8 cellular contexts compared by ENCODE assay signal in genomic region chr7:100965723-100966541, GRCh38. TPM values are rescaled to one million over a fixed set of nuclear protein-coding genes. Genes with fewer than 3 reads are reported as not detected.
DNase-seq lines count a peak whose midpoint lies in the region; ATAC-seq and TF ChIP-seq lines count a peak whose summit lies in the region.

No MANE protein-coding gene starts in this region.

- H3K4me3 ChIP-seq in epithelial cell of proximal tubule (ENCODE audit: low read depth, low read length): peak overlapping the region; percentile 59

- no peaks in the 10 kb centered on the region for H3K9me3 Mint-ChIP-seq in naive thymus-derived CD8-positive, alpha-beta T cell
- H3K9me3 Mint-ChIP-seq in stimulated activated naive CD8-positive, alpha-beta T cell treated with anti-CD3 and anti-CD28 coated beads, Interleukin-15, Interleukin-2, amounts not matched to agents 100 ng/mL and 50 ng/mL, for 24 hours: no peaks in the 10 kb centered on the region

- peak overlapping the region; percentile 76 to 93 (median 86) for H3K4me3 Mint-ChIP-seq in naive thymus-derived CD8-positive, alpha-beta T cell
- peak overlapping the region; percentile 61 for H3K4me3 Mint-ChIP-seq in stimulated activated naive CD8-positive, alpha-beta T cell treated with anti-CD3 and anti-CD28 coated beads, Interleukin-15, Interleukin-2, amounts not matched to agents 100 ng/mL and 50 ng/mL, for 24 hours

- peaks cover 16 to 25% (median 23%) of the 10 kb centered on the region in 4 donors for H3K4me1 Mint-ChIP-seq in naive thymus-derived CD8-positive, alpha-beta T cell
- H3K4me1 Mint-ChIP-seq in stimulated activated naive CD8-positive, alpha-beta T cell treated with anti-CD3 and anti-CD28 coated beads, Interleukin-15, Interleukin-2, amounts not matched to agents 100 ng/mL and 50 ng/mL, for 24 hours (ENCODE audit: low read depth): peaks cover 10% of the 10 kb centered on the region

- peak overlapping the region in 5 of 10 donors; percentile 26 to 72 (median 41) for H3K27ac Mint-ChIP-seq in naive thymus-derived CD8-positive, alpha-beta T cell
- no peak overlapping the region for H3K27ac Mint-ChIP-seq in stimulated activated naive CD8-positive, alpha-beta T cell treated with anti-CD3 and anti-CD28 coated beads, Interleukin-15, Interleukin-2, amounts not matched to agents 100 ng/mL and 50 ng/mL, for 24 hours

- H3K36me3 Mint-ChIP-seq in naive thymus-derived CD8-positive, alpha-beta T cell: peaks cover 0 to 2% (median 0%) of the 10 kb centered on the region in 3 donors
- no peaks in the 10 kb centered on the region for H3K36me3 Mint-ChIP-seq in stimulated activated naive CD8-positive, alpha-beta T cell treated with anti-CD3 and anti-CD28 coated beads, Interleukin-15, Interleukin-2, amounts not matched to agents 100 ng/mL and 50 ng/mL, for 24 hours (ENCODE audit: low read depth)

- POLR2A ChIA-PET in naive thymus-derived CD8-positive, alpha-beta T cell (lab: Charles Lee): interaction anchor here (0.7 kb wide), 1 partner anchor 71 kb away, joined by 3 read pairs; no protein-coding TSS in a partner anchor

- ATAC-seq in HG03520 (IDR thresholded peaks at IDR 0.05; ENCODE audit: unreplicated experiment) (peak; percentile 45), HG02840 (IDR thresholded peaks at IDR 0.05; ENCODE audit: low FRiP score, unreplicated experiment) (no peak)
- ATAC-seq in naive thymus-derived CD8-positive, alpha-beta T cell: peak; percentile 83 to 85

- peak; percentile 66 for DNase-seq in EL
- peak; percentile 86 to 89 for DNase-seq in activated CD4-positive, alpha-beta T cell treated with anti-CD3 and anti-CD28 coated beads, Interleukin-2, amount 50 U/mL, for 48 hours
- DNase-seq in epithelial cell of proximal tubule (ENCODE audit: low read depth): no peak
- DNase-seq in naive thymus-derived CD8-positive, alpha-beta T cell: peak; percentile 47 to 81 (median 64)
- DNase-seq in NCI-H524 (lab: John Stamatoyannopoulos, UW): no peak

- TF ChIP-seq CTCF in epithelial cell of proximal tubule (conservative IDR thresholded peaks at IDR 0.05; ENCODE audit: low read depth, low read length): peak; percentile 86

- peaks cover 32 to 72% (median 59%) of the 10 kb centered on the region in 5 donors for H3K27me3 Mint-ChIP-seq in naive thymus-derived CD8-positive, alpha-beta T cell
- H3K27me3 Mint-ChIP-seq in stimulated activated naive CD8-positive, alpha-beta T cell treated with anti-CD3 and anti-CD28 coated beads, Interleukin-15, Interleukin-2, amounts not matched to agents 100 ng/mL and 50 ng/mL, for 24 hours: peaks cover 49% of the 10 kb centered on the region

RNA-seq across cellular contexts. Expression of gene MUC12, which starts 3.4 kb away (rescaled TPM):
- total RNA-seq in epithelial cell of proximal tubule: 1.7 TPM in 1 of 2 replicates, not detected in the other
- not detected for total RNA-seq in naive thymus-derived CD8-positive, alpha-beta T cell
- polyA plus RNA-seq in naive thymus-derived CD8-positive, alpha-beta T cell: under 1 TPM in 1 of 3 donors, not detected in 2; 0.42 TPM

RNA-seq across cellular contexts. Expression of gene MUC3A, which starts 16.6 kb away (rescaled TPM):
- not detected in 2 replicates for total RNA-seq in epithelial cell of proximal tubule
- not detected for total RNA-seq in naive thymus-derived CD8-positive, alpha-beta T cell
- polyA plus RNA-seq in naive thymus-derived CD8-positive, alpha-beta T cell: not detected

RNA-seq across cellular contexts. Expression of gene MUC17, which starts 53.9 kb away (rescaled TPM):
- not detected in 2 replicates for total RNA-seq in epithelial cell of proximal tubule
- total RNA-seq in naive thymus-derived CD8-positive, alpha-beta T cell: not detected
- not detected for polyA plus RNA-seq in naive thymus-derived CD8-positive, alpha-beta T cell

Comparison
In these comparisons a context has a peak if more than half of its experiments do, and no peak if none do; other contexts are left out.
1. DNase-seq: peak in EL (single experiment), activated CD4-positive, alpha-beta T cell treated with anti-CD3 and anti-CD28 coated beads, Interleukin-2, amount 50 U/mL, for 48 hours (2 of 2) and naive thymus-derived CD8-positive, alpha-beta T cell (10 of 10); none in epithelial cell of proximal tubule (single experiment) and NCI-H524 (0 of 2).